ENCODE assay signal across 15 cellular contexts in genomic region chr14:68157971-68158371, GRCh38.
A peak's percentile ranks its signal among the peaks of the same experiment; 100 is the strongest.
DNase-seq lines count a peak whose midpoint lies in the region; ATAC-seq, FAIRE-seq and TF ChIP-seq lines count a peak whose summit lies in the region.
"Had no signal": no experiment of that assay in that cellular context is flagged by ENCODE, and none has a peak within 500 bp of the region (broad histone marks: within the 10 kb centered on the region; RNA-seq: fewer than 3 reads in every experiment).

No MANE protein-coding gene starts in this region.

- peak; percentile 24 for DNase-seq in AG08395 (ENCODE audit: low spot score)
- DNase-seq in HTR-8/SVneo (ENCODE audit: insufficient read length, low spot score), result no peak
- DNase-seq in dedifferentiated amniotic fluid mesenchymal stem cell (ENCODE audit: extremely low spot score), result peak; percentile 78
- no peak for DNase-seq in mucosa of descending colon
- DNase-seq in CD14-positive monocyte (ENCODE audit: low spot score), result no peak
- no peak for DNase-seq in stimulated activated naive B cell treated with anti-CD40 and anti-IgM and Interleukin-4, amounts not matched to agents 10 μg/mL and 1 μg/mL and 100 μg/mL, for 72 hours
- DNase-seq in NCI-H1930 (lab: John Stamatoyannopoulos, UW), result no peak
- DNase-seq: activated CD4-positive, alpha-beta T cell treated with anti-CD3 and anti-CD28 coated beads for 1 hour; Kasumi-1; NCI-H2107; spleen had no signal

- no peak for TF ChIP-seq CTCF in mucosa of descending colon (IDR thresholded peaks at IDR 0.05)
- TF ChIP-seq CTCF in CD14-positive monocyte (IDR thresholded peaks at IDR 0.05), result no peak

- no peak overlapping the region for H3K4me3 ChIP-seq in mucosa of descending colon
- H3K4me3 ChIP-seq: spleen had no signal

- H3K4me1 Mint-ChIP-seq in CD14-positive monocyte, result no peaks in the 10 kb centered on the region
- peaks cover 0 to 3% of the 10 kb centered on the region in 2 donors for H3K4me1 Mint-ChIP-seq in stimulated activated naive B cell treated with anti-CD40 and anti-IgM and Interleukin-4, amounts not matched to agents 10 μg/mL and 1 μg/mL and 100 μg/mL, for 72 hours
- H3K4me1 Mint-ChIP-seq: activated T-helper 17 cell treated with anti-CD3 and anti-CD28 coated beads, Interleukin-2, amount 50 U/mL, for 72 hours had no signal

- no peaks in the 10 kb centered on the region for H3K36me3 ChIP-seq in mucosa of descending colon (ENCODE audit: low read depth)
- H3K36me3 ChIP-seq: spleen had no signal

- FAIRE-seq in HTR-8/SVneo (lab: Jason Lieb, UNC), result peak; percentile 89

- H3K27ac Mint-ChIP-seq in CD14-positive monocyte, result no peak overlapping the region
- H3K27ac Mint-ChIP-seq in stimulated activated naive B cell treated with anti-CD40 and anti-IgM and Interleukin-4, amounts not matched to agents 10 μg/mL and 1 μg/mL and 100 μg/mL, for 72 hours, result no peak overlapping the region
- H3K27ac Mint-ChIP-seq: activated T-helper 17 cell treated with anti-CD3 and anti-CD28 coated beads, Interleukin-2, amount 50 U/mL, for 72 hours; B cell had no signal

- H3K9me3 ChIP-seq in mucosa of descending colon, result no peaks in the 10 kb centered on the region

- no peaks in the 10 kb centered on the region for H3K4me1 ChIP-seq in mucosa of descending colon (ENCODE audit: low read depth)
- H3K4me1 ChIP-seq: spleen had no signal

- intact Hi-C loops in mucosa of descending colon (cut with DNase I, micrococcal nuclease) (no loop called here), CD14-positive monocyte (cut with micrococcal nuclease) (no loop called here)

- H3K4me3 Mint-ChIP-seq in CD14-positive monocyte, result no peak overlapping the region
- H3K4me3 Mint-ChIP-seq in stimulated activated naive B cell treated with anti-CD40 and anti-IgM and Interleukin-4, amounts not matched to agents 10 μg/mL and 1 μg/mL and 100 μg/mL, for 72 hours, result no peak overlapping the region
- H3K4me3 Mint-ChIP-seq: activated T-helper 17 cell treated with anti-CD3 and anti-CD28 coated beads, Interleukin-2, amount 50 U/mL, for 72 hours; B cell; natural killer cell treated with Interleukin-12 subunit alpha and Interleukin-12 subunit beta and Interleukin-15 and Interleukin-18, amount 100 ng/mL, for 72 hours had no signal

- no peaks in the 10 kb centered on the region for H3K36me3 Mint-ChIP-seq in CD14-positive monocyte
- peaks cover 8 to 11% of the 10 kb centered on the region in 2 donors for H3K36me3 Mint-ChIP-seq in stimulated activated naive B cell treated with anti-CD40 and anti-IgM and Interleukin-4, amounts not matched to agents 10 μg/mL and 1 μg/mL and 100 μg/mL, for 72 hours

- ATAC-seq in mucosa of descending colon, result peak; percentile 32
- no peak for ATAC-seq in GM21515 (IDR thresholded peaks at IDR 0.05; ENCODE audit: unreplicated experiment)
- ATAC-seq in stimulated activated naive B cell treated with anti-CD40 and anti-IgM and Interleukin-4, amounts not matched to agents 10 μg/mL and 1 μg/mL and 100 μg/mL, for 72 hours (replicated peaks), result no peak
- ATAC-seq: activated T-helper 17 cell treated with anti-CD3 and anti-CD28 coated beads, Interleukin-2, amount 50 U/mL, for 72 hours; natural killer cell treated with Interleukin-12 subunit alpha and Interleukin-12 subunit beta and Interleukin-15 and Interleukin-18, amount 100 ng/mL, for 72 hours had no signal

- H3K9me3 Mint-ChIP-seq in CD14-positive monocyte, result peaks cover 0 to 3% (median 2%) of the 10 kb centered on the region in 7 donors
- H3K9me3 Mint-ChIP-seq in stimulated activated naive B cell treated with anti-CD40 and anti-IgM and Interleukin-4, amounts not matched to agents 10 μg/mL and 1 μg/mL and 100 μg/mL, for 72 hours, result peaks cover 0 to 8% of the 10 kb centered on the region in 2 donors

- H3K27me3 Mint-ChIP-seq in CD14-positive monocyte (ENCODE audit: low read depth in 3 of 3), result no peaks in the 10 kb centered on the region
- H3K27me3 Mint-ChIP-seq in stimulated activated naive B cell treated with anti-CD40 and anti-IgM and Interleukin-4, amounts not matched to agents 10 μg/mL and 1 μg/mL and 100 μg/mL, for 72 hours, result no peaks in the 10 kb centered on the region
- H3K27me3 Mint-ChIP-seq: activated T-helper 17 cell treated with anti-CD3 and anti-CD28 coated beads, Interleukin-2, amount 50 U/mL, for 72 hours; B cell; natural killer cell treated with Interleukin-12 subunit alpha and Interleukin-12 subunit beta and Interleukin-15 and Interleukin-18, amount 100 ng/mL, for 72 hours had no signal

Comparison
In these comparisons a context has a peak if more than half of its experiments do, and no peak if none do; other contexts are left out.
1. DNase-seq: peak in AG08395 (single experiment) and dedifferentiated amniotic fluid mesenchymal stem cell (single experiment); none in HTR-8/SVneo (single experiment), mucosa of descending colon (0 of 3), CD14-positive monocyte (single experiment), stimulated activated naive B cell treated with anti-CD40 and anti-IgM and Interleukin-4, amounts not matched to agents 10 μg/mL and 1 μg/mL and 100 μg/mL, for 72 hours (single experiment) and NCI-H1930 (0 of 2).